10 cellular contexts compared by ENCODE assay signal in the genomic region with DNA sequence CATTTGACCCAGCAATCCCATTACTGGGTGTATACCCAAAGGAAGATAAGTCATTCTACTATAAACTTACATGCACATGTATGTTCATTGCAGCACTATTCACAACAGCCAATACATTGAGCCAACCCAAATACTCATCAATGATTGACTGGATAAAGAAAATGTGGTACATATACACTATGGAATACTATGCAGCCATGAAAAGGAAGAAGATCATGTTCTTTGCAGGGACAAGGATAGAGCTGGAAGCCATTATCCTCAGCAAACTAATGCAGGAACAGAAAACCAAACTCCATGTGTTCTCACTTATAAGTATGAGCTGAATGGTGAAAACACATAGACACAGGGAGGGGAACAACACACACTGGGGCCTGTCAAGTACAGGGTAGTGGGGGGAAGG.
"Had no signal": no experiment of that assay in that cellular context is flagged by ENCODE, and none has a peak within 500 bp of the region (broad histone marks: within the 10 kb centered on the region; RNA-seq: fewer than 3 reads in every experiment).

No MANE protein-coding gene starts in this region.

- FAIRE-seq: H1, H54 had no signal

- ATAC-seq: GM23338, HCT116 had no signal

- H3K9ac ChIP-seq: GM23248 had no signal

- H3K27ac ChIP-seq: GM23248 had no signal

- H3K4me3 ChIP-seq: GM23248, GM23338 had no signal

- DNase-seq: GM23248, GOT3, H7, H9, HCEC 1CT, HFFc6 had no signal

- H3K27ac Mint-ChIP-seq: GM23338, H9, HFFc6 had no signal

- H2AFZ ChIP-seq: GM23248 had no signal

- H3K4me3 Mint-ChIP-seq: GM23338, H9, HFFc6 had no signal

- H3K4me2 ChIP-seq: GM23338 had no signal
